Comparison of ENCODE assay signal across 1 cellular context in genomic region chrX:30649859-30650258, GRCh38.
TF ChIP-seq lines count a peak whose summit lies in the region.

No MANE protein-coding gene starts in this region.

TF ChIP-seq in HepG2, 621 proteins besides CTCF, POLR2A, EP300 and RAD21 (continued from another document and continues in another):
- TF ChIP-seq, protein P1, sequence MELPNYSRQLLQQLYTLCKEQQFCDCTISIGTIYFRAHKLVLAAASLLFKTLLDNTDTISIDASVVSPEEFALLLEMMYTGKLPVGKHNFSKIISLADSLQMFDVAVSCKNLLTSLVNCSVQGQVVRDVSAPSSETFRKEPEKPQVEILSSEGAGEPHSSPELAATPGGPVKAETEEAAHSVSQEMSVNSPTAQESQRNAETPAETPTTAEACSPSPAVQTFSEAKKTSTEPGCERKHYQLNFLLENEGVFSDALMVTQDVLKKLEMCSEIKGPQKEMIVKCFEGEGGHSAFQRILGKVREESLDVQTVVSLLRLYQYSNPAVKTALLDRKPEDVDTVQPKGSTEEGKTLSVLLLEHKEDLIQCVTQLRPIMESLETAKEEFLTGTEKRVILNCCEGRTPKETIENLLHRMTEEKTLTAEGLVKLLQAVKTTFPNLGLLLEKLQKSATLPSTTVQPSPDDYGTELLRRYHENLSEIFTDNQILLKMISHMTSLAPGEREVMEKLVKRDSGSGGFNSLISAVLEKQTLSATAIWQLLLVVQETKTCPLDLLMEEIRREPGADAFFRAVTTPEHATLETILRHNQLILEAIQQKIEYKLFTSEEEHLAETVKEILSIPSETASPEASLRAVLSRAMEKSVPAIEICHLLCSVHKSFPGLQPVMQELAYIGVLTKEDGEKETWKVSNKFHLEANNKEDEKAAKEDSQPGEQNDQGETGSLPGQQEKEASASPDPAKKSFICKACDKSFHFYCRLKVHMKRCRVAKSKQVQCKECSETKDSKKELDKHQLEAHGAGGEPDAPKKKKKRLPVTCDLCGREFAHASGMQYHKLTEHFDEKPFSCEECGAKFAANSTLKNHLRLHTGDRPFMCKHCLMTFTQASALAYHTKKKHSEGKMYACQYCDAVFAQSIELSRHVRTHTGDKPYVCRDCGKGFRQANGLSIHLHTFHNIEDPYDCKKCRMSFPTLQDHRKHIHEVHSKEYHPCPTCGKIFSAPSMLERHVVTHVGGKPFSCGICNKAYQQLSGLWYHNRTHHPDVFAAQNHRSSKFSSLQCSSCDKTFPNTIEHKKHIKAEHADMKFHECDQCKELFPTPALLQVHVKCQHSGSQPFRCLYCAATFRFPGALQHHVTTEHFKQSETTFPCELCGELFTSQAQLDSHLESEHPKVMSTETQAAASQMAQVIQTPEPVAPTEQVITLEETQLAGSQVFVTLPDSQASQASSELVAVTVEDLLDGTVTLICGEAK (IDR thresholded peaks at IDR 0.05), result no peak
- TF ChIP-seq, protein P1 (CRISPR knock-in tag; IDR thresholded peaks at IDR 0.05), result no peak
- no peak for TF ChIP-seq ZSCAN20 (CRISPR knock-in tag; IDR thresholded peaks at IDR 0.05; ENCODE audit: borderline replicate concordance)
- no peak for TF ChIP-seq TP53 (CRISPR knock-in tag; conservative IDR thresholded peaks at IDR 0.05)
- no peak for TF ChIP-seq CCAR2 (optimal IDR thresholded peaks at IDR 0.05; ENCODE audit: low read depth, low read length)
- no peak for TF ChIP-seq ZNF773 (CRISPR knock-in tag; IDR thresholded peaks at IDR 0.05; ENCODE audit: borderline replicate concordance)
- no peak for TF ChIP-seq ZNF18 (CRISPR knock-in tag; IDR thresholded peaks at IDR 0.05; ENCODE audit: insufficient replicate concordance)
- no peak for TF ChIP-seq SSRP1 (CRISPR knock-in tag; IDR thresholded peaks at IDR 0.05)
- TF ChIP-seq SPEN (CRISPR knock-in tag; IDR thresholded peaks at IDR 0.05; ENCODE audit: low read depth), result no peak
- TF ChIP-seq SETDB1 (CRISPR knock-in tag; IDR thresholded peaks at IDR 0.05; ENCODE audit: borderline replicate concordance), result no peak
- no peak for TF ChIP-seq ZNF558 (CRISPR knock-in tag; IDR thresholded peaks at IDR 0.05; ENCODE audit: borderline replicate concordance)
- peak; percentile 39; the same call in 1 of the 2 replicates for TF ChIP-seq IRF2 (CRISPR knock-in tag; IDR thresholded peaks at IDR 0.05)
- TF ChIP-seq, protein P2, sequence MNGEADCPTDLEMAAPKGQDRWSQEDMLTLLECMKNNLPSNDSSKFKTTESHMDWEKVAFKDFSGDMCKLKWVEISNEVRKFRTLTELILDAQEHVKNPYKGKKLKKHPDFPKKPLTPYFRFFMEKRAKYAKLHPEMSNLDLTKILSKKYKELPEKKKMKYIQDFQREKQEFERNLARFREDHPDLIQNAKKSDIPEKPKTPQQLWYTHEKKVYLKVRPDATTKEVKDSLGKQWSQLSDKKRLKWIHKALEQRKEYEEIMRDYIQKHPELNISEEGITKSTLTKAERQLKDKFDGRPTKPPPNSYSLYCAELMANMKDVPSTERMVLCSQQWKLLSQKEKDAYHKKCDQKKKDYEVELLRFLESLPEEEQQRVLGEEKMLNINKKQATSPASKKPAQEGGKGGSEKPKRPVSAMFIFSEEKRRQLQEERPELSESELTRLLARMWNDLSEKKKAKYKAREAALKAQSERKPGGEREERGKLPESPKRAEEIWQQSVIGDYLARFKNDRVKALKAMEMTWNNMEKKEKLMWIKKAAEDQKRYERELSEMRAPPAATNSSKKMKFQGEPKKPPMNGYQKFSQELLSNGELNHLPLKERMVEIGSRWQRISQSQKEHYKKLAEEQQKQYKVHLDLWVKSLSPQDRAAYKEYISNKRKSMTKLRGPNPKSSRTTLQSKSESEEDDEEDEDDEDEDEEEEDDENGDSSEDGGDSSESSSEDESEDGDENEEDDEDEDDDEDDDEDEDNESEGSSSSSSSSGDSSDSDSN (CRISPR knock-in tag; IDR thresholded peaks at IDR 0.05), result no peak
- TF ChIP-seq, protein P3, sequence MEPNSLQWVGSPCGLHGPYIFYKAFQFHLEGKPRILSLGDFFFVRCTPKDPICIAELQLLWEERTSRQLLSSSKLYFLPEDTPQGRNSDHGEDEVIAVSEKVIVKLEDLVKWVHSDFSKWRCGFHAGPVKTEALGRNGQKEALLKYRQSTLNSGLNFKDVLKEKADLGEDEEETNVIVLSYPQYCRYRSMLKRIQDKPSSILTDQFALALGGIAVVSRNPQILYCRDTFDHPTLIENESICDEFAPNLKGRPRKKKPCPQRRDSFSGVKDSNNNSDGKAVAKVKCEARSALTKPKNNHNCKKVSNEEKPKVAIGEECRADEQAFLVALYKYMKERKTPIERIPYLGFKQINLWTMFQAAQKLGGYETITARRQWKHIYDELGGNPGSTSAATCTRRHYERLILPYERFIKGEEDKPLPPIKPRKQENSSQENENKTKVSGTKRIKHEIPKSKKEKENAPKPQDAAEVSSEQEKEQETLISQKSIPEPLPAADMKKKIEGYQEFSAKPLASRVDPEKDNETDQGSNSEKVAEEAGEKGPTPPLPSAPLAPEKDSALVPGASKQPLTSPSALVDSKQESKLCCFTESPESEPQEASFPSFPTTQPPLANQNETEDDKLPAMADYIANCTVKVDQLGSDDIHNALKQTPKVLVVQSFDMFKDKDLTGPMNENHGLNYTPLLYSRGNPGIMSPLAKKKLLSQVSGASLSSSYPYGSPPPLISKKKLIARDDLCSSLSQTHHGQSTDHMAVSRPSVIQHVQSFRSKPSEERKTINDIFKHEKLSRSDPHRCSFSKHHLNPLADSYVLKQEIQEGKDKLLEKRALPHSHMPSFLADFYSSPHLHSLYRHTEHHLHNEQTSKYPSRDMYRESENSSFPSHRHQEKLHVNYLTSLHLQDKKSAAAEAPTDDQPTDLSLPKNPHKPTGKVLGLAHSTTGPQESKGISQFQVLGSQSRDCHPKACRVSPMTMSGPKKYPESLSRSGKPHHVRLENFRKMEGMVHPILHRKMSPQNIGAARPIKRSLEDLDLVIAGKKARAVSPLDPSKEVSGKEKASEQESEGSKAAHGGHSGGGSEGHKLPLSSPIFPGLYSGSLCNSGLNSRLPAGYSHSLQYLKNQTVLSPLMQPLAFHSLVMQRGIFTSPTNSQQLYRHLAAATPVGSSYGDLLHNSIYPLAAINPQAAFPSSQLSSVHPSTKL (CRISPR knock-in tag; IDR thresholded peaks at IDR 0.05), result peak; percentile 80; the same call in 1 of the 2 replicates
- no peak for TF ChIP-seq SMAD1 (CRISPR knock-in tag; IDR thresholded peaks at IDR 0.05; ENCODE audit: borderline replicate concordance, low read depth)
- TF ChIP-seq ZNF563 (CRISPR knock-in tag; IDR thresholded peaks at IDR 0.05), result no peak
- TF ChIP-seq SAP130 (CRISPR knock-in tag; IDR thresholded peaks at IDR 0.05; ENCODE audit: low read depth), result peak; percentile 75; the same call in 1 of the 2 replicates
- no peak for TF ChIP-seq MTF2 (CRISPR knock-in tag; IDR thresholded peaks at IDR 0.05; ENCODE audit: borderline replicate concordance)
- no peak for TF ChIP-seq ZFYVE20 (CRISPR knock-in tag; IDR thresholded peaks at IDR 0.05; ENCODE audit: borderline replicate concordance, low read depth)
- no peak for TF ChIP-seq NR3C1 (CRISPR knock-in tag; IDR thresholded peaks at IDR 0.05)
- no peak for TF ChIP-seq ZNF678 (CRISPR knock-in tag; IDR thresholded peaks at IDR 0.05)
- peak; percentile 39; the same call in 1 of the 2 replicates for TF ChIP-seq ISL2 (CRISPR knock-in tag; IDR thresholded peaks at IDR 0.05)
- TF ChIP-seq, protein P4, sequence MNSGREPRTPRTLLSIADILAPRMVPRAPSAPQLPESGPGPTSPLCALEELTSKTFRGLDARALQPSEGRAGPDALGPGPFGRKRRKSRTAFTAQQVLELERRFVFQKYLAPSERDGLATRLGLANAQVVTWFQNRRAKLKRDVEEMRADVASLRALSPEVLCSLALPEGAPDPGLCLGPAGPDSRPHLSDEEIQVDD (CRISPR knock-in tag; IDR thresholded peaks at IDR 0.05; ENCODE audit: borderline replicate concordance), result no peak
- TF ChIP-seq, protein P5, sequence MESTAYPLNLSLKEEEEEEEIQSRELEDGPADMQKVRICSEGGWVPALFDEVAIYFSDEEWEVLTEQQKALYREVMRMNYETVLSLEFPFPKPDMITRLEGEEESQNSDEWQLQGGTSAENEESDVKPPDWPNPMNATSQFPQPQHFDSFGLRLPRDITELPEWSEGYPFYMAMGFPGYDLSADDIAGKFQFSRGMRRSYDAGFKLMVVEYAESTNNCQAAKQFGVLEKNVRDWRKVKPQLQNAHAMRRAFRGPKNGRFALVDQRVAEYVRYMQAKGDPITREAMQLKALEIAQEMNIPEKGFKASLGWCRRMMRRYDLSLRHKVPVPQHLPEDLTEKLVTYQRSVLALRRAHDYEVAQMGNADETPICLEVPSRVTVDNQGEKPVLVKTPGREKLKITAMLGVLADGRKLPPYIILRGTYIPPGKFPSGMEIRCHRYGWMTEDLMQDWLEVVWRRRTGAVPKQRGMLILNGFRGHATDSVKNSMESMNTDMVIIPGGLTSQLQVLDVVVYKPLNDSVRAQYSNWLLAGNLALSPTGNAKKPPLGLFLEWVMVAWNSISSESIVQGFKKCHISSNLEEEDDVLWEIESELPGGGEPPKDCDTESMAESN (CRISPR knock-in tag; conservative IDR thresholded peaks at IDR 0.05), result no peak
- TF ChIP-seq SAFB2 (CRISPR knock-in tag; IDR thresholded peaks at IDR 0.05; ENCODE audit: borderline replicate concordance, low read depth), result no peak
- no peak for TF ChIP-seq ZNF615 (CRISPR knock-in tag; IDR thresholded peaks at IDR 0.05; ENCODE audit: borderline replicate concordance)
- 0 out of 2 replicates have a peak, but pooled peaks have one; percentile 36 for TF ChIP-seq CCDC6 (CRISPR knock-in tag; IDR thresholded peaks at IDR 0.05)
- TF ChIP-seq ZNF12 (CRISPR knock-in tag; IDR thresholded peaks at IDR 0.05), result no peak
- TF ChIP-seq ZFP62 (CRISPR knock-in tag; IDR thresholded peaks at IDR 0.05), result no peak
- TF ChIP-seq, protein P6, sequence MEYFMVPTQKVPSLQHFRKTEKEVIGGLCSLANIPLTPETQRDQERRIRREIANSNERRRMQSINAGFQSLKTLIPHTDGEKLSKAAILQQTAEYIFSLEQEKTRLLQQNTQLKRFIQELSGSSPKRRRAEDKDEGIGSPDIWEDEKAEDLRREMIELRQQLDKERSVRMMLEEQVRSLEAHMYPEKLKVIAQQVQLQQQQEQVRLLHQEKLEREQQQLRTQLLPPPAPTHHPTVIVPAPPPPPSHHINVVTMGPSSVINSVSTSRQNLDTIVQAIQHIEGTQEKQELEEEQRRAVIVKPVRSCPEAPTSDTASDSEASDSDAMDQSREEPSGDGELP (IDR thresholded peaks at IDR 0.05; ENCODE audit: borderline replicate concordance, low read depth), result no peak
- no peak for TF ChIP-seq ZBTB44 (CRISPR knock-in tag; IDR thresholded peaks at IDR 0.05)
- no peak for TF ChIP-seq PITX1 (CRISPR knock-in tag; IDR thresholded peaks at IDR 0.05)
- no peak for TF ChIP-seq ELF1 (CRISPR knock-in tag; IDR thresholded peaks at IDR 0.05)
- TF ChIP-seq RNF2 (conservative IDR thresholded peaks at IDR 0.05; ENCODE audit: low read depth), result no peak
- TF ChIP-seq ZFY (CRISPR knock-in tag; IDR thresholded peaks at IDR 0.05), result no peak
- no peak for TF ChIP-seq ZNF232 (CRISPR knock-in tag; IDR thresholded peaks at IDR 0.05; ENCODE audit: borderline replicate concordance)
- TF ChIP-seq JARID2 (CRISPR knock-in tag; IDR thresholded peaks at IDR 0.05; ENCODE audit: insufficient replicate concordance), result no peak
- TF ChIP-seq HNRNPLL (IDR thresholded peaks at IDR 0.05; ENCODE audit: low read depth, low read length, poor library complexity, severe bottlenecking), result no peak
- no peak for TF ChIP-seq ZNF333 (CRISPR knock-in tag; IDR thresholded peaks at IDR 0.05; ENCODE audit: borderline replicate concordance)
- no peak for TF ChIP-seq EED (CRISPR knock-in tag; IDR thresholded peaks at IDR 0.05)
- TF ChIP-seq ZNF180 (CRISPR knock-in tag; IDR thresholded peaks at IDR 0.05; ENCODE audit: borderline replicate concordance, low read depth), result no peak
